28 cellular contexts compared by ENCODE assay signal in the genomic region with DNA sequence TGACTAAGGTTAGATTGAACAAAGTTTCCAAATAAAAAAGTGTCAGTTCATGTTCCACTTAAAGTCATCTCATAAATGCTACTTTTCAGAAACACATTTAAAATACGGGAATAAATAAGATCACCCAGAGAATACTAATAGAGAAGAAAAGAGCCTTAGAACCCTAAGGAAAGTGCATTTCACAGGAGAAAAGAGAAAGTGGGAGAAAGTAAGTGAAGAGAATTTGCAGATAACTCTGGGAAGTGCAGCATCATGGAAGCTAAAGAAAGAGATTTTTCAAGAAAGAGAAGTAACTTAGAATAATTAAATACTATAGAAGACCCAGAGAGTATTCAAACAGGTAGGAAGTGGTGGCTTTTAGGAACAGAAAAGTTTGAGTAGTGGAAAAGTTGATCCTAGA.
"Had no signal": no experiment of that assay in that cellular context is flagged by ENCODE, and none has a peak within 500 bp of the region (broad histone marks: within the 10 kb centered on the region; RNA-seq: fewer than 3 reads in every experiment).

No MANE protein-coding gene starts in this region.

- H3K4me1 ChIP-seq: colonic mucosa, gastrocnemius medialis, gastroesophageal sphincter, heart left ventricle, heart right ventricle had no signal

- H3K36me3 ChIP-seq: colonic mucosa, esophagus muscularis mucosa, gastrocnemius medialis had no signal

- H3K4me3 ChIP-seq: colonic mucosa, coronary artery, esophagus muscularis mucosa, esophagus squamous epithelium, gastrocnemius medialis, gastroesophageal sphincter, heart left ventricle, heart right ventricle had no signal

- FAIRE-seq: colon, endometrium, endothelial cell of umbilical vein, frontal cortex had no signal

- DNase-seq: colonic mucosa; cortex of kidney; dermis blood vessel endothelial cell; dorsolateral prefrontal cortex; effector CD4-positive, alpha-beta T cell; effector CD8-positive, alpha-beta T cell; effector memory CD4-positive, alpha-beta T cell; effector memory CD8-positive, alpha-beta T cell; endodermal cell; erythroblast; esophagus squamous epithelium; foreskin fibroblast; foreskin keratinocyte; foreskin melanocyte; gastrocnemius medialis; glutamatergic neuron; head of caudate nucleus; heart left ventricle; heart right ventricle had no signal

- H3K27ac ChIP-seq: colonic mucosa, coronary artery, dorsolateral prefrontal cortex, epithelial cell of prostate, esophagus muscularis mucosa, esophagus squamous epithelium, foreskin keratinocyte, gastrocnemius medialis, gastroesophageal sphincter, heart left ventricle, heart right ventricle had no signal

- H3K27me3 ChIP-seq: colonic mucosa, dorsolateral prefrontal cortex, esophagus muscularis mucosa, esophagus squamous epithelium, foreskin keratinocyte, gastrocnemius medialis, gastroesophageal sphincter, heart left ventricle, heart right ventricle had no signal

- ATAC-seq: effector memory CD8-positive, alpha-beta T cell; esophagus mucosa; foreskin keratinocyte; gastrocnemius medialis; gastroesophageal sphincter; heart left ventricle; heart right ventricle had no signal

- H3K9me3 ChIP-seq: colonic mucosa, esophagus muscularis mucosa, esophagus squamous epithelium, gastrocnemius medialis, gastroesophageal sphincter, heart left ventricle, heart right ventricle had no signal
